ENCODE assay signal across 22 cellular contexts in the genomic region with DNA sequence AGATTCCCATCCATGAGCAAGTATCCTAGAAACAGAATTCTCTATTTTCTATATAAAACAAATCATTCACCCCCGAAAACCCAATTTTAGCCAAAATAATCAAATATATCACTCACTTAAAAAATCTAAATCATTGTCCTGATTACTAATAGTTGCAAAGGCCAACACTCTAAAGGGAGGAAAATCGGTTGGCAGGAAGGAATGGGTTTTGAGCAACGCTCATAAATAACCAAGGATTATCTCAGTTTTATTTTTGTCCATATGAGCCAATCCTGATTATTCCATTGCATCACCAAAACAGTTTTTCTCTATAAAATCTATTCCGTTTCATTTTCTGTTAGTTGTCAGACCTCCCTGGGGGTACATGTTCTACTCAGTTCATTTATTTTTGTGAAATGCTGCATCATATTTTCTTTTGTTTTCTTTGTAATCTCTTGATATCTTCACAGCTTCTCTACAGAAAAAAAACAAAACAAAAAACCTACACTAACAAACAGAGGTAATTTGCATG.
"Had no signal": no experiment of that assay in that cellular context is flagged by ENCODE, and none has a peak within 500 bp of the region (broad histone marks: within the 10 kb centered on the region; RNA-seq: fewer than 3 reads in every experiment).

No MANE protein-coding gene starts in this region.

- H3K9me3 ChIP-seq: colonic mucosa, esophagus squamous epithelium, psoas muscle, right lobe of liver, suprapubic skin, tibial artery, upper lobe of left lung, vagina had no signal

- H3K36me3 ChIP-seq: colonic mucosa, esophagus squamous epithelium, heart left ventricle, right lobe of liver, suprapubic skin, tibial artery, upper lobe of left lung, vagina had no signal

- H3K4me1 ChIP-seq: colonic mucosa, esophagus squamous epithelium, heart left ventricle, psoas muscle, right lobe of liver, suprapubic skin, tibial artery, upper lobe of left lung, vagina had no signal

- H3K27ac Mint-ChIP-seq: naive B cell, nephron progenitor cell had no signal

- H3K27me3 ChIP-seq: colonic mucosa, esophagus squamous epithelium, heart left ventricle, right lobe of liver, suprapubic skin, tibial artery, upper lobe of left lung, vagina had no signal

- H3K27ac ChIP-seq: colonic mucosa, esophagus squamous epithelium, heart left ventricle, psoas muscle, right lobe of liver, skin epidermis, suprapubic skin, tibial artery, upper lobe of left lung, vagina had no signal

- H3K4me3 ChIP-seq: colonic mucosa, esophagus squamous epithelium, heart left ventricle, lung, psoas muscle, right lobe of liver, skin epidermis, suprapubic skin, tibial artery, upper lobe of left lung, vagina had no signal

- H3K4me3 Mint-ChIP-seq: naive B cell, nephron progenitor cell had no signal

- ATAC-seq: heart left ventricle, left colon, left ventricle myocardium superior, right lobe of liver had no signal

- H3K27me3 Mint-ChIP-seq: naive B cell had no signal

- DNase-seq: colonic mucosa; dermis blood vessel endothelial cell; esophagus squamous epithelium; heart left ventricle; hippocampal formation; left colon; left ventricle myocardium superior; mesenchymal stem cell; midbrain; naive B cell; nephron progenitor cell; psoas muscle; retina; right lobe of liver; stimulated activated CD4-positive, alpha-beta T cell treated with anti-CD3 and anti-CD28 coated beads, Interleukin-2, amount 100 ng/mL, for 24 hours; stimulated activated naive CD4-positive, alpha-beta T cell; tibial artery; upper lobe of left lung had no signal

- H3K4me1 Mint-ChIP-seq: naive B cell, nephron progenitor cell had no signal

- H3K36me3 Mint-ChIP-seq: naive B cell had no signal
